Comparison of ENCODE assay signal across 8 cellular contexts in genomic region chr15:72227192-72227586, GRCh38. TPM values are rescaled to one million over a fixed set of nuclear protein-coding genes. Genes with fewer than 3 reads are reported as not detected.
DNase-seq lines count a peak whose midpoint lies in the region; FAIRE-seq and TF ChIP-seq lines count a peak whose summit lies in the region.

No MANE protein-coding gene starts in this region.

- peaks cover 57 to 72% (median 65%) of the 10 kb centered on the region in 10 experiments for H3K4me1 ChIP-seq in BLaER1 treated with 17β-estradiol and CSF1 and Interleukin-3, amounts not matched to agents 10 nM and 100 nM

- no peak for DNase-seq in LNCaP clone FGC (ENCODE audit: low read depth)
- peak; percentile 47 for DNase-seq in activated T-cell treated with anti-CD3 and anti-CD28 coated beads, Interleukin-2, amount 50 U/mL, for 1 hour
- peak; percentile 40 for DNase-seq in fibroblast of the conjunctiva (ENCODE audit: low read depth)
- DNase-seq in stimulated activated CD4-positive, alpha-beta T cell treated with anti-CD3 and anti-CD28 coated beads, Interleukin-2, amount 100 ng/mL, for 4 hours (ENCODE audit: low read depth) = peak; percentile 20
- DNase-seq in GM12892 (ENCODE audit: insufficient read length) = no peak
- no peak for DNase-seq in GM12891 (ENCODE audit: insufficient read length, low spot score)
- DNase-seq in 8988T = no peak

- peaks cover 29 to 61% (median 41%) of the 10 kb centered on the region in 11 experiments for H3K36me3 ChIP-seq in BLaER1 treated with 17β-estradiol and CSF1 and Interleukin-3, amounts not matched to agents 10 nM and 100 nM

- no peaks in the 10 kb centered on the region for H3K9me3 ChIP-seq in BLaER1 treated with 17β-estradiol and CSF1 and Interleukin-3, amounts not matched to agents 10 nM and 100 nM (replicated peaks in 1 of 11)

- FAIRE-seq in GM12892 (lab: Jason Lieb, UNC) = no peak
- FAIRE-seq in GM12891 (lab: Jason Lieb, UNC) = no peak

- peak overlapping the region; percentile 85 to 100 (median 99); a peak in 21 of 22 replicates for H3K27ac ChIP-seq in BLaER1 treated with 17β-estradiol and CSF1 and Interleukin-3, amounts not matched to agents 10 nM and 100 nM

- peak overlapping the region; percentile 83 to 98 (median 95) for H3K4me2 ChIP-seq in BLaER1 treated with 17β-estradiol and CSF1 and Interleukin-3, amounts not matched to agents 10 nM and 100 nM

- peak overlapping the region; percentile 91 to 100 (median 99) for H3K9ac ChIP-seq in BLaER1 treated with 17β-estradiol and CSF1 and Interleukin-3, amounts not matched to agents 10 nM and 100 nM

- no peak for TF ChIP-seq CTCF in LNCaP clone FGC (IDR thresholded peaks at IDR 0.05; ENCODE audit: control insufficient read depth, extremely low read depth, insufficient read depth)

- H4K20me1 ChIP-seq in BLaER1 treated with 17β-estradiol and CSF1 and Interleukin-3, amounts not matched to agents 10 nM and 100 nM = peaks cover 75 to 81% (median 80%) of the 10 kb centered on the region in 11 experiments

- H3K27me3 ChIP-seq in BLaER1 treated with 17β-estradiol and CSF1 and Interleukin-3, amounts not matched to agents 10 nM and 100 nM = no peaks in the 10 kb centered on the region

- peak overlapping the region; percentile 78 to 99 (median 96) for H3K4me3 ChIP-seq in BLaER1 treated with 17β-estradiol and CSF1 and Interleukin-3, amounts not matched to agents 10 nM and 100 nM
- H3K4me3 ChIP-seq in LNCaP clone FGC (ENCODE audit: low read depth, low read length) = peak overlapping the region; percentile 97

- no peak for TF ChIP-seq POLR2A in GM12892 (IDR thresholded peaks at IDR 0.05; ENCODE audit: low read depth, low read length)
- TF ChIP-seq POLR2A in GM12891 (IDR thresholded peaks at IDR 0.05; ENCODE audit: low read depth, low read length) = no peak; the same call in 1 of the 2 replicates

TF ChIP-seq in GM12891, 5 proteins besides CTCF, POLR2A, EP300 and RAD21:
- no peak for TF ChIP-seq POLR2AphosphoS5 (IDR thresholded peaks at IDR 0.05; ENCODE audit: low read depth, low read length)
- no peak for TF ChIP-seq POU2F2 (IDR thresholded peaks at IDR 0.05; ENCODE audit: low read depth, low read length)
- no peak for TF ChIP-seq TAF1 (IDR thresholded peaks at IDR 0.05; ENCODE audit: low read depth, low read length)
- TF ChIP-seq PAX5 (IDR thresholded peaks at IDR 0.05; ENCODE audit: insufficient read depth, low read length, severe bottlenecking) = no peak
- TF ChIP-seq SPI1 (IDR thresholded peaks at IDR 0.05; ENCODE audit: low read depth, low read length) = no peak

RNA-seq across cellular contexts. Expression of gene PKM, which starts 3.8 kb away (rescaled TPM):
- polyA plus RNA-seq in GM12892 (2012; ENCODE audit: missing spikeins) = 1,976 TPM
- polyA plus RNA-seq in GM12891 (2012; ENCODE audit: low read depth, missing spikeins) = 1,892 TPM

RNA-seq across cellular contexts. Expression of gene GRAMD2A, which starts 29.6 kb away (rescaled TPM):
- polyA plus RNA-seq in GM12892 (2012; ENCODE audit: missing spikeins) = not detected
- polyA plus RNA-seq in GM12891 (2012; ENCODE audit: low read depth, missing spikeins) = 0.19 TPM

RNA-seq across cellular contexts. Expression of gene PARP6, which starts 45.2 kb away (rescaled TPM):
- polyA plus RNA-seq in GM12892 (2012; ENCODE audit: missing spikeins) = 43.7 TPM
- polyA plus RNA-seq in GM12891 (2012; ENCODE audit: low read depth, missing spikeins) = 32.6 TPM

Comparison
In these comparisons a context has a peak if more than half of its experiments do, and no peak if none do; other contexts are left out.
1. DNase-seq: peak in activated T-cell treated with anti-CD3 and anti-CD28 coated beads, Interleukin-2, amount 50 U/mL, for 1 hour (single experiment), fibroblast of the conjunctiva (single experiment) and stimulated activated CD4-positive, alpha-beta T cell treated with anti-CD3 and anti-CD28 coated beads, Interleukin-2, amount 100 ng/mL, for 4 hours (single experiment); none in LNCaP clone FGC (single experiment), GM12892 (single experiment), GM12891 (single experiment) and 8988T (single experiment).